11 cellular contexts compared by ENCODE assay signal in the genomic region with DNA sequence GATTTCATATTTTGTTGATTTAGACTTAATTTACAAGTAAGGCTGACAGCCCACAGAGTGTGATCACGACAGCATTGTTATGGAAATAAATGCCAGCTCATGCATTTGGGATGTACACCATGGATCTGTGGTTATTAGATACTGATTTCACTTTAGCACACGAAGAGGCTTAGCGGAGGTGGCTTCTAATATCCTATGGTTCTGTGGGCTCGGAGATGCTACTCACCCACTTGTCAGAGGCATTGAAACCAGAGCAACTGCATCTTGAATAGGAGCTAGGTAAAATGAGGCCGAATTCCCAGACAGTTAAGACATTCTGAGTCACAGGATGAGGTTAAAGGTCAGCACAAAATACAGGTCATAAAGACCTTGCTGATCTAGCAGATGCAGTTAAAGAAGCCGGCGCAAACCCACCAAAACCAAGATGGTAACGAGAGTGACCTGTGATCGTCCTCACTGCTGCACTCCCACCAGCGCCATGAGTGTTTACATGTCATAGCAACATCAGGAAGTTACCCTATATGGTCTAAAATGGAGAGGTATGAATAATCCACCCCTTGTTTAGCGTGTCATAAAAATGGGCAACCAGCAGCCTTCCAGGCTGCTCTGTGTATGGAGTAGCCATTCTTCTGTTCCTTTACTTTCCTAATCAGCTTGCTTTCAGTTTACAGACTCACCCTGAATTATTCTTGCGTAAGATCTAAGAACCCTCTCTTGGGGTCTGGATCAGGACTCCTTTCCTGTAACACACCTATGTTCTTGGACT.
DNase-seq lines count a peak whose midpoint lies in the region; ATAC-seq and TF ChIP-seq lines count a peak whose summit lies in the region.
"Had no signal": no experiment of that assay in that cellular context is flagged by ENCODE, and none has a peak within 500 bp of the region (broad histone marks: within the 10 kb centered on the region; RNA-seq: fewer than 3 reads in every experiment).

No MANE protein-coding gene starts in this region.

- H3K9ac ChIP-seq in PC-3 (ENCODE audit: low read length) = no peak overlapping the region

- intact Hi-C loops in PC-3 (cut with micrococcal nuclease) (no loop called here), left cardiac atrium (cut with DNase I) (no loop called here)

- no peak for TF ChIP-seq CTCF in PC-3 (conservative IDR thresholded peaks at IDR 0.05; ENCODE audit: low read depth, low read length)

- no TSS peak for BruUV-seq in PC-3 (replicated peaks; lab: Mats Ljungman, UMichigan)

- H3K27ac ChIP-seq in PC-3 (ENCODE audit: low read length) = peak overlapping the region; percentile 18

- H3K4me1 ChIP-seq in PC-3 (ENCODE audit: insufficient read depth, low read length) = peaks cover 23% of the 10 kb centered on the region

- no peaks in the 10 kb centered on the region for H3K9me3 ChIP-seq in PC-3 (ENCODE audit: low read length)

- DNase-seq in EH (ENCODE audit: low read depth) = peak; percentile 90
- peak; percentile 59 for DNase-seq in PC-3
- DNase-seq in dermis blood vessel endothelial cell = peak; percentile 66
- peak; percentile 99 for DNase-seq in non-pigmented ciliary epithelial cell (ENCODE audit: low read depth)
- no peak for DNase-seq in MV-4-11 (lab: John Stamatoyannopoulos, UW)
- no peak for DNase-seq in left cardiac atrium
- no peak for DNase-seq in GM19238 (ENCODE audit: insufficient read length, low spot score)
- DNase-seq: activated CD4-positive, alpha-beta T cell treated with anti-CD3 and anti-CD28 coated beads, Interleukin-2, amount 10 ng/mL, durations not matched to agents 7 days and 5 days; NCI-H1694; Right ventricle myocardium superior had no signal

- H3K4me3 ChIP-seq in PC-3 (ENCODE audit: low read length) = no peak overlapping the region

- peak; percentile 35; the same call in 1 of the 2 replicates for ATAC-seq in PC-3
- no peak for ATAC-seq in left cardiac atrium
- ATAC-seq in HG03565 (IDR thresholded peaks at IDR 0.05; ENCODE audit: unreplicated experiment) = no peak

- no peaks in the 10 kb centered on the region for H3K79me2 ChIP-seq in PC-3 (ENCODE audit: low read length)

- no peaks in the 10 kb centered on the region for H3F3A ChIP-seq in PC-3 (ENCODE audit: low read length, unreplicated experiment)

- no peak overlapping the region for H2AFZ ChIP-seq in PC-3 (ENCODE audit: low read length)

- no peaks in the 10 kb centered on the region for H4K20me1 ChIP-seq in PC-3 (ENCODE audit: low read length)

- POLR2A ChIA-PET in PC-3 (lab: Charles Lee; ENCODE audit: unreplicated experiment) = interaction anchor here (0.6 kb wide), 1 partner anchor 596 kb away, joined by 3 read pairs; no protein-coding TSS in a partner anchor

- H3K4me2 ChIP-seq in PC-3 (ENCODE audit: low read length) = peak overlapping the region; percentile 9

- CTCF ChIA-PET in PC-3 (lab: Charles Lee) = no interaction called here

- no peaks in the 10 kb centered on the region for H3K27me3 ChIP-seq in PC-3 (ENCODE audit: low read length)

- H3K36me3 ChIP-seq in PC-3 (ENCODE audit: low read depth, low read length) = no peaks in the 10 kb centered on the region

- H3K9me2 ChIP-seq in PC-3 (replicated peaks; ENCODE audit: low read length) = no peaks in the 10 kb centered on the region

Comparison
In these comparisons a context has a peak if more than half of its experiments do, and no peak if none do; other contexts are left out.
1. DNase-seq: peak in EH (single experiment), PC-3 (single experiment), dermis blood vessel endothelial cell (single experiment) and non-pigmented ciliary epithelial cell (single experiment); none in MV-4-11 (single experiment), left cardiac atrium (single experiment) and GM19238 (single experiment).